ENCODE assay signal across 11 cellular contexts in genomic region chr1:160665330-160666078, GRCh38. TPM values are rescaled to one million over a fixed set of nuclear protein-coding genes. Genes with fewer than 3 reads are reported as not detected.
DNase-seq lines count a peak whose midpoint lies in the region; ATAC-seq and TF ChIP-seq lines count a peak whose summit lies in the region.
"Had no signal": no experiment of that assay in that cellular context is flagged by ENCODE, and none has a peak within 500 bp of the region (broad histone marks: within the 10 kb centered on the region; RNA-seq: fewer than 3 reads in every experiment).

No MANE protein-coding gene starts in this region.

- H3K4me3 Mint-ChIP-seq in CD4-positive, CD25-positive, alpha-beta regulatory T cell, result peak overlapping the region; percentile 40 to 80 (median 52)
- peak overlapping the region; percentile 58 for H3K4me3 Mint-ChIP-seq in activated naive CD8-positive, alpha-beta T cell treated with anti-CD3 and anti-CD28 coated beads, Interleukin-2, amount 50 U/mL, for 24 hours

- no peak for TF ChIP-seq CTCF in Loucy (conservative IDR thresholded peaks at IDR 0.05; ENCODE audit: low read length)

- 0 out of 2 replicates have a peak overlapping the region, but pooled peaks have one; percentile 36 for H2AFZ ChIP-seq in Loucy (ENCODE audit: low read length)

- peak in 1 of 3 donors; percentile 68 for DNase-seq in CD4-positive, CD25-positive, alpha-beta regulatory T cell
- no peak for DNase-seq in activated naive CD8-positive, alpha-beta T cell treated with anti-CD3 and anti-CD28 coated beads, Interleukin-2, amount 50 U/mL, for 24 hours
- DNase-seq in medulla oblongata (ENCODE audit: extremely low spot score), result peak; percentile 12
- no peak for DNase-seq in NCI-H1417 (lab: John Stamatoyannopoulos, UW)
- DNase-seq in SK-N-DZ (ENCODE audit: low spot score), result no peak
- DNase-seq in NCI-H524 (lab: John Stamatoyannopoulos, UW), result no peak
- DNase-seq in GM19240 (ENCODE audit: insufficient read length, low spot score), result no peak
- DNase-seq: trophoblast cell had no signal

- H3K9me3 ChIP-seq in CD4-positive, CD25-positive, alpha-beta regulatory T cell (ENCODE audit: control insufficient read depth in 2 of 2, low read length in 2 of 2), result no peaks in the 10 kb centered on the region
- no peaks in the 10 kb centered on the region for H3K9me3 ChIP-seq in Loucy (ENCODE audit: insufficient read depth, low read depth, low read length)

- no peaks in the 10 kb centered on the region for H3F3A ChIP-seq in Loucy (ENCODE audit: low read depth)

- H3K9ac ChIP-seq in Loucy (ENCODE audit: low read depth, low read length, poor library complexity, severe bottlenecking), result peak overlapping the region; percentile 11

- H3K4me1 Mint-ChIP-seq in CD4-positive, CD25-positive, alpha-beta regulatory T cell, result peaks cover 42 to 75% (median 54%) of the 10 kb centered on the region in 4 donors
- peaks cover 59% of the 10 kb centered on the region for H3K4me1 Mint-ChIP-seq in activated naive CD8-positive, alpha-beta T cell treated with anti-CD3 and anti-CD28 coated beads, Interleukin-2, amount 50 U/mL, for 24 hours

- ATAC-seq in CD4-positive, CD25-positive, alpha-beta regulatory T cell (ENCODE audit: low read depth in 2 of 2), result peak in 1 of 2 donors; percentile 16
- peak; percentile 65 for ATAC-seq in activated naive CD8-positive, alpha-beta T cell treated with anti-CD3 and anti-CD28 coated beads, Interleukin-2, amount 50 U/mL, for 24 hours

- H3K4me3 ChIP-seq in CD4-positive, CD25-positive, alpha-beta regulatory T cell (ENCODE audit: low read depth, low read length), result peak overlapping the region; percentile 74
- H3K4me3 ChIP-seq in Loucy (ENCODE audit: low read length, poor library complexity, severe bottlenecking), result peak overlapping the region; percentile 59

- peaks cover 46% of the 10 kb centered on the region for H3K4me1 ChIP-seq in CD4-positive, CD25-positive, alpha-beta regulatory T cell (ENCODE audit: control insufficient read depth, insufficient read depth, low read length, poor library complexity, severe bottlenecking)
- H3K4me1 ChIP-seq in Loucy (ENCODE audit: insufficient read depth, low read length, poor library complexity, severe bottlenecking), result peaks cover 51% of the 10 kb centered on the region

- no peaks in the 10 kb centered on the region for H3K27me3 ChIP-seq in CD4-positive, CD25-positive, alpha-beta regulatory T cell (ENCODE audit: control insufficient read depth, insufficient read depth, low read length)
- no peaks in the 10 kb centered on the region for H3K27me3 ChIP-seq in Loucy (ENCODE audit: insufficient read depth, low read length, poor library complexity, severe bottlenecking)

- H3K27me3 Mint-ChIP-seq in CD4-positive, CD25-positive, alpha-beta regulatory T cell, result no peaks in the 10 kb centered on the region
- H3K27me3 Mint-ChIP-seq in activated naive CD8-positive, alpha-beta T cell treated with anti-CD3 and anti-CD28 coated beads, Interleukin-2, amount 50 U/mL, for 24 hours, result no peaks in the 10 kb centered on the region

- H3K27ac ChIP-seq in CD4-positive, CD25-positive, alpha-beta regulatory T cell (ENCODE audit: insufficient read depth, low read length, poor library complexity, severe bottlenecking), result peak overlapping the region; percentile 77

- H3K36me3 Mint-ChIP-seq in CD4-positive, CD25-positive, alpha-beta regulatory T cell, result peaks cover 5% of the 10 kb centered on the region
- H3K36me3 Mint-ChIP-seq in activated naive CD8-positive, alpha-beta T cell treated with anti-CD3 and anti-CD28 coated beads, Interleukin-2, amount 50 U/mL, for 24 hours (ENCODE audit: low read depth), result peaks cover 23% of the 10 kb centered on the region

- peaks cover 0 to 2% (median 0%) of the 10 kb centered on the region in 7 donors for H3K9me3 Mint-ChIP-seq in CD4-positive, CD25-positive, alpha-beta regulatory T cell
- peaks cover 19% of the 10 kb centered on the region for H3K9me3 Mint-ChIP-seq in activated naive CD8-positive, alpha-beta T cell treated with anti-CD3 and anti-CD28 coated beads, Interleukin-2, amount 50 U/mL, for 24 hours

- H3K4me2 ChIP-seq in Loucy (ENCODE audit: low read depth, low read length, poor library complexity, severe bottlenecking), result peak overlapping the region; percentile 74

- H3K79me2 ChIP-seq in Loucy (ENCODE audit: insufficient read depth, low read length), result no peaks in the 10 kb centered on the region

- no peaks in the 10 kb centered on the region for H3K36me3 ChIP-seq in CD4-positive, CD25-positive, alpha-beta regulatory T cell (ENCODE audit: control insufficient read depth, insufficient read depth, low read length)
- no peaks in the 10 kb centered on the region for H3K36me3 ChIP-seq in Loucy (ENCODE audit: insufficient read depth, low read length)

- H4K20me1 ChIP-seq in Loucy (ENCODE audit: insufficient read depth, low read length, poor library complexity, severe bottlenecking), result no peaks in the 10 kb centered on the region

- peak overlapping the region; percentile 79 to 95 (median 86) for H3K27ac Mint-ChIP-seq in CD4-positive, CD25-positive, alpha-beta regulatory T cell
- peak overlapping the region; percentile 91 for H3K27ac Mint-ChIP-seq in activated naive CD8-positive, alpha-beta T cell treated with anti-CD3 and anti-CD28 coated beads, Interleukin-2, amount 50 U/mL, for 24 hours

- H3K9me2 ChIP-seq in Loucy (replicated peaks; ENCODE audit: low read depth, low read length), result no peaks in the 10 kb centered on the region

RNA-seq across cellular contexts. Expression of gene SLAMF1, which starts 18.7 kb away (rescaled TPM):
- total RNA-seq in CD4-positive, CD25-positive, alpha-beta regulatory T cell, result 70.3 TPM
- polyA plus RNA-seq in CD4-positive, CD25-positive, alpha-beta regulatory T cell, result 10 to 100 TPM; 33.5 to 45.4 (median 39.5) TPM
- polyA plus RNA-seq in SK-N-DZ (2014; cell fraction: cytosol; rRNA removed), result not detected in 2 replicates
- not detected in 2 replicates for polyA plus RNA-seq in SK-N-DZ (2014; cell fraction: nucleus; rRNA removed)
- total RNA-seq: Daoy, pulmonary artery endothelial cell had no signal

RNA-seq across cellular contexts. Expression of gene CD48, which starts 46.1 kb away (rescaled TPM):
- total RNA-seq in CD4-positive, CD25-positive, alpha-beta regulatory T cell, result 290 TPM
- polyA plus RNA-seq in CD4-positive, CD25-positive, alpha-beta regulatory T cell, result 100 to 1,000 TPM; 196 to 269 (median 240) TPM
- polyA plus RNA-seq in SK-N-DZ (2014; cell fraction: cytosol; rRNA removed), result not detected in 2 replicates
- polyA plus RNA-seq in SK-N-DZ (2014; cell fraction: nucleus; rRNA removed), result not detected in 2 replicates
- total RNA-seq: Daoy, pulmonary artery endothelial cell had no signal
